Comparison of ENCODE assay signal across 22 cellular contexts in genomic region chr6:56347526-56347925, GRCh38.
DNase-seq lines count a peak whose midpoint lies in the region; ATAC-seq and TF ChIP-seq lines count a peak whose summit lies in the region.
"Had no signal": no experiment of that assay in that cellular context is flagged by ENCODE, and none has a peak within 500 bp of the region (broad histone marks: within the 10 kb centered on the region; RNA-seq: fewer than 3 reads in every experiment).

No MANE protein-coding gene starts in this region.

- no peak overlapping the region for H3K27ac ChIP-seq in gastroesophageal sphincter
- H3K27ac ChIP-seq: adrenal gland, neutrophil, psoas muscle had no signal

- TF ChIP-seq EP300 in gastroesophageal sphincter (IDR thresholded peaks at IDR 0.05), result no peak

- H3K9me3 ChIP-seq in adipocyte (ENCODE audit: control insufficient read depth, low read length) (no peaks in the 10 kb centered on the region), gastroesophageal sphincter (no peaks in the 10 kb centered on the region)
- H3K9me3 ChIP-seq: adrenal gland, MG63, neutrophil, psoas muscle had no signal

- H3K36me3 ChIP-seq in adipocyte (ENCODE audit: control insufficient read depth, insufficient read depth, low read length, severe bottlenecking) (no peaks in the 10 kb centered on the region), H7 (replicated peaks; ENCODE audit: control insufficient read depth, insufficient read depth, low read length) (no peaks in the 10 kb centered on the region), gastroesophageal sphincter (no peaks in the 10 kb centered on the region)
- H3K36me3 ChIP-seq: adrenal gland, MG63, neutrophil had no signal

- no peak overlapping the region for H3K9ac ChIP-seq in adipocyte (ENCODE audit: low read length)

- no peak for TF ChIP-seq CTCF in foreskin fibroblast (IDR thresholded peaks at IDR 0.05; ENCODE audit: low read depth, low read length)
- TF ChIP-seq CTCF in gastroesophageal sphincter (IDR thresholded peaks at IDR 0.05), result no peak

- H3K27me3 ChIP-seq in adipocyte (replicated peaks; ENCODE audit: control insufficient read depth, insufficient read depth, low read length) (no peaks in the 10 kb centered on the region), H7 (ENCODE audit: control insufficient read depth, insufficient read depth, low read length) (no peaks in the 10 kb centered on the region), gastroesophageal sphincter (no peaks in the 10 kb centered on the region)
- H3K27me3 ChIP-seq: adrenal gland, MG63, neutrophil had no signal

- ATAC-seq in HG03196 (IDR thresholded peaks at IDR 0.05; ENCODE audit: unreplicated experiment), result no peak
- no peak for ATAC-seq in gastroesophageal sphincter
- ATAC-seq in GM21723 (IDR thresholded peaks at IDR 0.05; ENCODE audit: unreplicated experiment), result no peak
- ATAC-seq: left lobe of liver, psoas muscle had no signal

- no peak for TF ChIP-seq POLR2A in gastroesophageal sphincter (IDR thresholded peaks at IDR 0.05)

- DNase-seq in A172 (ENCODE audit: low spot score) (peak; percentile 28), HT1080 (ENCODE audit: low read depth) (peak; percentile 66), adipocyte (ENCODE audit: low read depth) (peak; percentile 54), foreskin fibroblast (peak; percentile 45 to 67), H7 (no peak)
- DNase-seq: 8988T; activated CD4-positive, CD25-positive, alpha-beta regulatory T cell treated with anti-CD3 and anti-CD28 coated beads, Interleukin-2, amount 50 U/mL, for 72 hours; activated gamma-delta T cell; adrenal gland; central memory CD4-positive, alpha-beta T cell; DMS53; MG63; NCI-H1417 treated with DMSO at 0.1 percent for 48 hours; NCI-H446 treated with DMSO at 0.1 percent for 48 hours; OCI-M1; psoas muscle; SIG-M5 had no signal

- no peak overlapping the region for H3K4me3 ChIP-seq in adipocyte (ENCODE audit: low read length)
- no peak overlapping the region for H3K4me3 ChIP-seq in foreskin fibroblast (ENCODE audit: low read depth in 1 of 2, low read length in 2 of 2)
- H3K4me3 ChIP-seq in H7 (ENCODE audit: insufficient read depth, low read depth, low read length), result no peak overlapping the region
- no peak overlapping the region for H3K4me3 ChIP-seq in gastroesophageal sphincter
- H3K4me3 ChIP-seq: adrenal gland, MG63, psoas muscle had no signal

- H3K4me1 ChIP-seq in adipocyte (ENCODE audit: control insufficient read depth, insufficient read depth, low read length), result peaks cover 29% of the 10 kb centered on the region
- no peaks in the 10 kb centered on the region for H3K4me1 ChIP-seq in gastroesophageal sphincter
- H3K4me1 ChIP-seq: psoas muscle had no signal
